In the genomic region with DNA sequence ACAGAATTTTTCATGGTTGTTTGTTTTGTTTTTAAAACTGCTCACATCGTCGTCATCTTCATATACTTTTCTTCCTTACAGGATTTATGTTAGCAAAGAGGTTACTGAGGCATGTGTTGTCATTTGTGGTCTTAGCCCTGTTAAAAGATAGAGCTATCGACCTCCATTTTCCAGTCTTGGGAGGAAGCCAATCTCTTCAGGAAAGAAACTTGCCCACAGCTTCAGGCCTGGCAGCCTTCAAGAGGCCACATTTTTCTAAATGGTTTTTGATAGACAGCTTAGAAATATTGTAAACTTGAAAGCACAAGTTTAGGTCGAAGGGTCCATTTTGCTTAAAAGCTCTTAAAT, we compare ENCODE assay signal across 21 cellular contexts. TPM values are rescaled to one million over a fixed set of nuclear protein-coding genes. Genes with fewer than 3 reads are reported as not detected.
A peak's percentile ranks its signal among the peaks of the same experiment; 100 is the strongest.
DNase-seq lines count a peak whose midpoint lies in the region; FAIRE-seq and TF ChIP-seq lines count a peak whose summit lies in the region.
"Had no signal": no experiment of that assay in that cellular context is flagged by ENCODE, and none has a peak within 500 bp of the region (broad histone marks: within the 10 kb centered on the region; RNA-seq: fewer than 3 reads in every experiment).

No MANE protein-coding gene starts in this region.

- H3K4me3 Mint-ChIP-seq in immature natural killer cell: no peak overlapping the region
- H3K4me3 Mint-ChIP-seq in activated CD4-positive, alpha-beta T cell treated with anti-CD3 and anti-CD28 coated beads, Interleukin-2, amount 10 ng/mL, durations not matched to agents 7 days and 5 days: no peak overlapping the region
- H3K4me3 Mint-ChIP-seq: activated CD8-positive, alpha-beta T cell treated with anti-CD3 and anti-CD28 coated beads, Interleukin-2, amount 10 ng/mL, durations not matched to agents 7 days and 5 days; IgD-negative memory B cell had no signal

- H3K4me3 ChIP-seq in fibroblast of the aortic adventitia (ENCODE audit: low read depth, low read length): no peak overlapping the region
- no peak overlapping the region for H3K4me3 ChIP-seq in sigmoid colon
- H3K4me3 ChIP-seq: cardiac muscle cell, lung, ovary had no signal

- DNase-seq in GDM1 (lab: John Stamatoyannopoulos, UW): peak; percentile 41
- DNase-seq in amniotic epithelial cell (ENCODE audit: low read depth): peak; percentile 75
- peak; percentile 16 for DNase-seq in fibroblast of the aortic adventitia (ENCODE audit: low read depth)
- DNase-seq in sigmoid colon: no peak
- DNase-seq in HEK293T (ENCODE audit: extremely low spot score): no peak
- DNase-seq in immature natural killer cell: no peak
- no peak for DNase-seq in H54 (ENCODE audit: insufficient read length, low spot score)
- DNase-seq in activated CD4-positive, alpha-beta T cell treated with anti-CD3 and anti-CD28 coated beads, Interleukin-2, amount 10 ng/mL, durations not matched to agents 7 days and 5 days: no peak
- DNase-seq: activated CD8-positive, alpha-beta T cell treated with anti-CD3 and anti-CD28 coated beads, Interleukin-2, amount 10 ng/mL, durations not matched to agents 7 days and 5 days; activated effector memory CD4-positive, alpha-beta T cell treated with anti-CD3 and anti-CD28 coated beads, Interleukin-2, amount 50 U/mL, for 16 hours; DND-41; NCI-H1436 treated with DMSO at 0.1 percent for 48 hours; ovary; SIG-M5 had no signal

- peaks cover 0 to 6% (median 0%) of the 10 kb centered on the region in 6 donors for H3K9me3 Mint-ChIP-seq in immature natural killer cell
- H3K9me3 Mint-ChIP-seq in activated CD4-positive, alpha-beta T cell treated with anti-CD3 and anti-CD28 coated beads, Interleukin-2, amount 10 ng/mL, durations not matched to agents 7 days and 5 days: no peaks in the 10 kb centered on the region
- H3K9me3 Mint-ChIP-seq: IgD-negative memory B cell had no signal

- 47 to 73% methylated on average over 4 of the region's 4 CpGs for WGBS in sigmoid colon, 2 donors

- H3K36me3 Mint-ChIP-seq in immature natural killer cell: no peaks in the 10 kb centered on the region
- no peaks in the 10 kb centered on the region for H3K36me3 Mint-ChIP-seq in activated CD4-positive, alpha-beta T cell treated with anti-CD3 and anti-CD28 coated beads, Interleukin-2, amount 10 ng/mL, durations not matched to agents 7 days and 5 days (ENCODE audit: low read depth)
- H3K36me3 Mint-ChIP-seq: IgD-negative memory B cell had no signal

- H3K27me3 Mint-ChIP-seq in immature natural killer cell (ENCODE audit: low read depth in 3 of 3): peaks cover 0 to 3% (median 1%) of the 10 kb centered on the region in 3 donors
- peaks cover 18% of the 10 kb centered on the region for H3K27me3 Mint-ChIP-seq in activated CD4-positive, alpha-beta T cell treated with anti-CD3 and anti-CD28 coated beads, Interleukin-2, amount 10 ng/mL, durations not matched to agents 7 days and 5 days

- H3K9me3 ChIP-seq in sigmoid colon: no peaks in the 10 kb centered on the region
- H3K9me3 ChIP-seq: ovary had no signal

- H3K27ac ChIP-seq in sigmoid colon: peak overlapping the region; percentile 57 to 85 (median 72)
- H3K27ac ChIP-seq: cardiac muscle cell, ovary had no signal

- peaks cover 0 to 92% (median 78%) of the 10 kb centered on the region in 4 donors for H3K4me1 ChIP-seq in sigmoid colon

- FAIRE-seq in H54 (lab: Jason Lieb, UNC): no peak
- FAIRE-seq: endometrium, GM12891, TTC549, urothelium cell line had no signal

- TF ChIP-seq POLR2A in sigmoid colon (IDR thresholded peaks at IDR 0.05) (no peak), H54 (IDR thresholded peaks at IDR 0.05; ENCODE audit: low read depth, low read length) (no peak)

- no peaks in the 10 kb centered on the region for H3K4me1 Mint-ChIP-seq in immature natural killer cell
- H3K4me1 Mint-ChIP-seq in activated CD4-positive, alpha-beta T cell treated with anti-CD3 and anti-CD28 coated beads, Interleukin-2, amount 10 ng/mL, durations not matched to agents 7 days and 5 days: no peaks in the 10 kb centered on the region

- no peak for TF ChIP-seq CTCF in fibroblast of the aortic adventitia (IDR thresholded peaks at IDR 0.05; ENCODE audit: insufficient read depth, low read length)
- TF ChIP-seq CTCF in sigmoid colon (IDR thresholded peaks at IDR 0.05): no peak

- no peak overlapping the region for H3K27ac Mint-ChIP-seq in immature natural killer cell
- H3K27ac Mint-ChIP-seq in activated CD4-positive, alpha-beta T cell treated with anti-CD3 and anti-CD28 coated beads, Interleukin-2, amount 10 ng/mL, durations not matched to agents 7 days and 5 days: no peak overlapping the region
- H3K27ac Mint-ChIP-seq: activated CD8-positive, alpha-beta T cell treated with anti-CD3 and anti-CD28 coated beads, Interleukin-2, amount 10 ng/mL, durations not matched to agents 7 days and 5 days; IgD-negative memory B cell had no signal

- no peaks in the 10 kb centered on the region for H3K36me3 ChIP-seq in sigmoid colon
- H3K36me3 ChIP-seq: cardiac muscle cell, ovary had no signal

- intact Hi-C loops in sigmoid colon (cut with DNase I): loop anchor here (5.0 kb wide), 1 partner anchor 38 kb away; no protein-coding TSS in a partner anchor

- TF ChIP-seq EP300 in sigmoid colon (IDR thresholded peaks at IDR 0.05): no peak

- POLR2A ChIA-PET in HEK293T (lab: Yijun Ruan, JAX): no interaction called here
- POLR2A ChIA-PET in activated CD4-positive, alpha-beta T cell treated with anti-CD3 and anti-CD28 coated beads, Interleukin-2, amount 10 ng/mL, durations not matched to agents 7 days and 5 days (lab: Charles Lee): no interaction called here

- CTCF ChIA-PET in HEK293T (lab: Yijun Ruan, JAX): interaction anchor here (0.8 kb wide), 1 partner anchor 16 kb away, joined by 3 read pairs; no protein-coding TSS in a partner anchor
- CTCF ChIA-PET in activated CD4-positive, alpha-beta T cell treated with anti-CD3 and anti-CD28 coated beads, Interleukin-2, amount 10 ng/mL, durations not matched to agents 7 days and 5 days (lab: Charles Lee): interaction anchor here (1.2 kb wide), 1 partner anchor 185 kb away, joined by 3 read pairs; no protein-coding TSS in a partner anchor

- no peaks in the 10 kb centered on the region for H3K27me3 ChIP-seq in sigmoid colon
- H3K27me3 ChIP-seq: cardiac muscle cell, ovary had no signal

TF ChIP-seq in HEK293T, 16 proteins besides CTCF, POLR2A, EP300 and RAD21:
- TF ChIP-seq FOXA1 (IDR thresholded peaks at IDR 0.05) (no peak), FOXK2 (IDR thresholded peaks at IDR 0.05) (no peak), SUZ12 (IDR thresholded peaks at IDR 0.05) (no peak), TARDBP (IDR thresholded peaks at IDR 0.05) (no peak), ZNF384 (IDR thresholded peaks at IDR 0.05) (no peak)

RNA-seq across cellular contexts. Expression of gene SCHIP1, which starts 4.7 kb away (rescaled TPM):
- total RNA-seq in fibroblast of the aortic adventitia (ENCODE audit: low replicate concordance): 2.3 and 5.6 TPM in 2 replicates
- total RNA-seq in sigmoid colon: 10 to 100 TPM; 19.9 to 44.1 (median 31.3) TPM
- 1 to 10 TPM in 2 of 3 donors, not detected in 1; 1.8 to 4.1 TPM for polyA plus RNA-seq in sigmoid colon
- polyA plus RNA-seq in immature natural killer cell: not detected
- total RNA-seq in activated CD4-positive, alpha-beta T cell treated with anti-CD3 and anti-CD28 coated beads, Interleukin-2, amount 10 ng/mL, durations not matched to agents 7 days and 5 days: under 1 TPM in 1 of 2 experiments, not detected in 1; 0.10 TPM
- total RNA-seq: activated CD8-positive, alpha-beta T cell treated with anti-CD3 and anti-CD28 coated beads, Interleukin-2, amount 10 ng/mL, durations not matched to agents 7 days and 5 days had no signal
- polyA plus RNA-seq: IgD-negative memory B cell had no signal

Comparison
In these comparisons a context has a peak if more than half of its experiments do, and no peak if none do; other contexts are left out.
1. DNase-seq: peak in GDM1 (single experiment), amniotic epithelial cell (single experiment) and fibroblast of the aortic adventitia (single experiment); none in sigmoid colon (single experiment), HEK293T (single experiment), immature natural killer cell (0 of 3), H54 (single experiment) and activated CD4-positive, alpha-beta T cell treated with anti-CD3 and anti-CD28 coated beads, Interleukin-2, amount 10 ng/mL, durations not matched to agents 7 days and 5 days (single experiment).